ENCODE assay signal across 1 cellular context in genomic region chr6:131001113-131001776, GRCh38.
TF ChIP-seq lines count a peak whose summit lies in the region.

No MANE protein-coding gene starts in this region.

TF ChIP-seq in SK-N-SH treated with all-trans-retinoic acid at 6 μM for 48 hours, 23 proteins besides CTCF, POLR2A, EP300 and RAD21 (continued from another document):
- TF ChIP-seq PATZ1 (CRISPR knock-in tag; IDR thresholded peaks at IDR 0.05; ENCODE audit: borderline replicate concordance): no peak
- no peak for TF ChIP-seq TSHZ2 (CRISPR knock-in tag; IDR thresholded peaks at IDR 0.05)
- no peak for TF ChIP-seq CREB5 (CRISPR knock-in tag; IDR thresholded peaks at IDR 0.05; ENCODE audit: low read depth)
- no peak for TF ChIP-seq CSDC2 (CRISPR knock-in tag; IDR thresholded peaks at IDR 0.05)
- no peak for TF ChIP-seq ZNF70 (CRISPR knock-in tag; IDR thresholded peaks at IDR 0.05)
- TF ChIP-seq ZNF8 (CRISPR knock-in tag; IDR thresholded peaks at IDR 0.05): no peak
